ENCODE assay signal across 20 cellular contexts in the genomic region with DNA sequence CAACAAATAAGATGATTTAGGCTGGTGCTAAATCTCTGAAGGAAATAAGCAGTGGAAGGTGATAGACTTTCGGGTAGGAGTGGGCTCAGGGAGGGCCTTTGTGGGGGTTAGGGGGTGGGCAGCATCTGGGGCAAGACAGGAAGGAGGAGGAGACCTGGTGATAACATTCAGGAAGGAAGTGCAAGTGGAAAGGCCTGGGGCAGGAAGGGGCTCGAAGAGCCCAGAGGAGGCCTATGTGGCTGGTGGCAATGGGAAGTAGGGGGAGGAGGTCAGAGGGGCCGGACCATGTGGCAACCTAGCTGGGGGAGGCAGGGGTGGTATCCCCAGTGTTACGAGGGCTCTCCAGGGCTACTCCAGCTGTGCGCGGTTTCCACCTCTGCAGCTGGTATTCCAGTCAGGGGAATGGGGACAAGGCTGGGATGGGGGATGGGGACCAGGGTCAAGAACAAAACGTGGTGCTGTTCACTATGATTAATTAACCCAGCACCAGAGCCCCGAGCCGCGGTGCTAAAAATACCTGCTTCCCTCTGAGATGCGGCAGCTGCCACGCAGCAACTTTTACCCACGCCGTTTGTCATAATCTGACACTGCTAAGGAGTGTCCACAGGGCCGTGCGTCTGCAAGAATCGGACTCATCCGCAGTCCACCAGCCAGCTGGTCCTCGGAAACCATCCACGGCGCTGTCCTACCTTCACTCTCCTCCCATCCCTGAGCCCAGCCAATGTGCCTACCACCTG. TPM values are rescaled to one million over a fixed set of nuclear protein-coding genes. Genes with fewer than 3 reads are reported as not detected.
A peak's percentile ranks its signal among the peaks of the same experiment; 100 is the strongest.
DNase-seq lines count a peak whose midpoint lies in the region; ATAC-seq and TF ChIP-seq lines count a peak whose summit lies in the region.
"Had no signal": no experiment of that assay in that cellular context is flagged by ENCODE, and none has a peak within 500 bp of the region (broad histone marks: within the 10 kb centered on the region; RNA-seq: fewer than 3 reads in every experiment).

No MANE protein-coding gene starts in this region.

- TF ChIP-seq CTCF in endodermal cell (conservative IDR thresholded peaks at IDR 0.05): no peak

- no peaks in the 10 kb centered on the region for H3K36me3 ChIP-seq in endodermal cell (ENCODE audit: control insufficient read depth, insufficient read depth, low read length)

- H3K4me1 ChIP-seq in endodermal cell (ENCODE audit: control insufficient read depth, insufficient read depth, low read length): peaks cover 27% of the 10 kb centered on the region

- peaks cover 11% of the 10 kb centered on the region for H3K9me3 ChIP-seq in endodermal cell (ENCODE audit: control insufficient read depth, low read length)

- H3K27ac Mint-ChIP-seq in endodermal cell: no peak overlapping the region
- H3K27ac Mint-ChIP-seq: activated CD4-positive, alpha-beta T cell treated with anti-CD3 and anti-CD28 coated beads, Interleukin-2, amount 10 ng/mL, durations not matched to agents 24 days and 14 days; activated T-cell treated with anti-CD3 and anti-CD28 coated beads, Interleukin-2, amount 50 U/mL, for 24 hours had no signal

- H3K27me3 Mint-ChIP-seq in endodermal cell (ENCODE audit: insufficient read depth): no peaks in the 10 kb centered on the region

- peak overlapping the region; percentile 50 for H3K27ac ChIP-seq in endodermal cell (ENCODE audit: low read depth, low read length)
- peak overlapping the region; percentile 14 for H3K27ac ChIP-seq in substantia nigra (ENCODE audit: low read depth, low read length, poor library complexity, severe bottlenecking)
- H3K27ac ChIP-seq: 22Rv1 had no signal

- DNase-seq in NK-92 treated with Interleukin-12 subunit alpha and Interleukin-12 subunit beta, amount 100 ng/mL, for 24 hours (lab: John Stamatoyannopoulos, UW): peak; percentile 11
- DNase-seq in NK-92 (lab: John Stamatoyannopoulos, UW; ENCODE audit: unreplicated experiment) (no peak), SKM-1 (lab: John Stamatoyannopoulos, UW; ENCODE audit: unreplicated experiment) (peak; percentile 63), endodermal cell (peak; percentile 58), substantia nigra (lab: John Stamatoyannopoulos, UW) (peak in 7 of 49 donors; percentile 8 to 46 (median 17)), SW480 (ENCODE audit: low spot score) (no peak), NCI-H82 (lab: John Stamatoyannopoulos, UW) (no peak)
- DNase-seq: activated CD4-positive, alpha-beta T cell treated with anti-CD3 and anti-CD28 coated beads, Interleukin-2, amount 10 ng/mL, durations not matched to agents 24 days and 14 days; activated T-cell treated with anti-CD3 and anti-CD28 coated beads, Interleukin-2, amount 50 U/mL, for 24 hours; MM.1S; NCI-H2081 treated with DMSO at 0.1 percent for 48 hours; NCI-H748 treated with DMSO at 0.1 percent for 48 hours had no signal

- H3K36me3 Mint-ChIP-seq in endodermal cell (ENCODE audit: low read depth): no peaks in the 10 kb centered on the region

- ATAC-seq in GM19395 (IDR thresholded peaks at IDR 0.05; ENCODE audit: unreplicated experiment): no peak

- WGBS in endodermal cell (ENCODE audit: insufficient coverage in 1 of 2, insufficient read length in 1 of 2), 2 experiments: 86 to 96% methylated on average over 15 to 21 of the region's 21 CpGs

- H3K4me3 ChIP-seq in endodermal cell (ENCODE audit: low read length): no peak overlapping the region

- peaks cover 2% of the 10 kb centered on the region for H3K9me3 Mint-ChIP-seq in endodermal cell
- H3K9me3 Mint-ChIP-seq: activated CD4-positive, alpha-beta T cell treated with anti-CD3 and anti-CD28 coated beads, Interleukin-2, amount 10 ng/mL, durations not matched to agents 24 days and 14 days; activated T-cell treated with anti-CD3 and anti-CD28 coated beads, Interleukin-2, amount 50 U/mL, for 24 hours had no signal

- H3K4me1 Mint-ChIP-seq in endodermal cell: peaks cover 41% of the 10 kb centered on the region

- no peak overlapping the region for H3K9ac ChIP-seq in endodermal cell (ENCODE audit: extremely low read depth, low read length, poor library complexity, severe bottlenecking)

- no peaks in the 10 kb centered on the region for H3K27me3 ChIP-seq in endodermal cell (ENCODE audit: control insufficient read depth, insufficient read depth, low read length, poor library complexity, severe bottlenecking)

- no peak overlapping the region for H3K4me3 Mint-ChIP-seq in endodermal cell
- H3K4me3 Mint-ChIP-seq: activated CD4-positive, alpha-beta T cell treated with anti-CD3 and anti-CD28 coated beads, Interleukin-2, amount 10 ng/mL, durations not matched to agents 24 days and 14 days; activated T-cell treated with anti-CD3 and anti-CD28 coated beads, Interleukin-2, amount 50 U/mL, for 24 hours had no signal

RNA-seq across cellular contexts. Expression of gene CCDC182, which starts 5.2 kb away (rescaled TPM):
- under 1 TPM in 1 of 2 donors, not detected in 1; 0.33 TPM for total RNA-seq in endodermal cell
- not detected for polyA plus RNA-seq in endodermal cell (2013, experiment 1 of 2)
- not detected for polyA plus RNA-seq in endodermal cell (2013, experiment 2 of 2)
- total RNA-seq: activated CD4-positive, alpha-beta T cell treated with anti-CD3 and anti-CD28 coated beads, Interleukin-2, amount 10 ng/mL, durations not matched to agents 24 days and 14 days; cardiac septum; fibroblast of villous mesenchyme; left ventricle myocardium superior; renal cortical epithelial cell; T-helper 2 cell treated with Interferon-gamma antibody and Interleukin-4, amounts not matched to agents 100 ng/mL and 5 ng/mL, for 36 hours; temporal lobe had no signal

Comparison
In these comparisons a context has a peak if more than half of its experiments do, and no peak if none do; other contexts are left out.
1. DNase-seq: peak in NK-92 treated with Interleukin-12 subunit alpha and Interleukin-12 subunit beta, amount 100 ng/mL, for 24 hours (single experiment), SKM-1 (single experiment) and endodermal cell (single experiment); none in NK-92 (single experiment), SW480 (single experiment) and NCI-H82 (single experiment).